Comparison of ENCODE assay signal across 20 cellular contexts in genomic region chr2:219906114-219906693, GRCh38.
"Had no signal": no experiment of that assay in that cellular context is flagged by ENCODE, and none has a peak within 500 bp of the region (broad histone marks: within the 10 kb centered on the region; RNA-seq: fewer than 3 reads in every experiment).

No MANE protein-coding gene starts in this region.

- H3K36me3 ChIP-seq: gastrocnemius medialis, heart right ventricle, neural progenitor cell, pancreas, tibial artery, upper lobe of left lung, uterus had no signal

- FAIRE-seq: endometrium, pancreas had no signal

- H2AFZ ChIP-seq: neural progenitor cell had no signal

- H3K4me2 ChIP-seq: neural progenitor cell had no signal

- H3K9me3 ChIP-seq: gastrocnemius medialis, heart right ventricle, mucosa of descending colon, pancreas, tibial artery, upper lobe of left lung, uterus had no signal

- ATAC-seq: esophagus mucosa; gastrocnemius medialis; heart right ventricle; left lobe of liver; mucosa of descending colon; naive thymus-derived CD8-positive, alpha-beta T cell; pancreas; right cardiac atrium; stimulated activated memory B cell treated with anti-CD40 and anti-IgM and Interleukin-4, amounts not matched to agents 10 μg/mL and 1 μg/mL and 100 μg/mL, for 72 hours had no signal

- DNase-seq: effector memory CD4-positive, alpha-beta T cell; gastrocnemius medialis; heart right ventricle; mammary epithelial cell; mucosa of descending colon; naive thymus-derived CD8-positive, alpha-beta T cell; occipital lobe; pancreas; right cardiac atrium; stimulated activated CD4-positive, alpha-beta T cell treated with anti-CD3 and anti-CD28 coated beads, Interleukin-15, amount 100 ng/mL, for 24 hours; stimulated activated CD4-positive, alpha-beta T cell treated with anti-CD3 and anti-CD28 coated beads, Interleukin-1b, Interleukin-23, amount 100 ng/mL, for 48 hours; stimulated activated CD4-positive, alpha-beta T cell treated with anti-CD3 and anti-CD28 coated beads, Interleukin-4, amount 100 ng/mL, for 24 hours; tibial artery; upper lobe of left lung; uterus had no signal

- H3K27me3 ChIP-seq: gastrocnemius medialis, heart right ventricle, neural progenitor cell, pancreas, tibial artery, upper lobe of left lung, uterus had no signal

- H3K9ac ChIP-seq: neural progenitor cell had no signal

- H3K27ac ChIP-seq: gastrocnemius medialis, heart right ventricle, neural progenitor cell, pancreas, tibial artery, upper lobe of left lung, uterus had no signal

- H3K4me1 ChIP-seq: gastrocnemius medialis, heart right ventricle, pancreas, tibial artery, upper lobe of left lung, uterus had no signal

- H3K4me3 ChIP-seq: gastrocnemius medialis, heart right ventricle, mucosa of descending colon, neural progenitor cell, pancreas, tibial artery, upper lobe of left lung, uterus had no signal
